Comparison of ENCODE assay signal across 8 cellular contexts in genomic region chr17:77400445-77400870, GRCh38.
DNase-seq lines count a peak whose midpoint lies in the region; ATAC-seq, FAIRE-seq and TF ChIP-seq lines count a peak whose summit lies in the region.

No MANE protein-coding gene starts in this region.

- no peaks in the 10 kb centered on the region for H3K4me1 ChIP-seq in GM23338 (ENCODE audit: insufficient read depth)

- H3K9me3 Mint-ChIP-seq in GM23338, result no peaks in the 10 kb centered on the region

- no peak overlapping the region for H3K27ac ChIP-seq in GM23338 (ENCODE audit: low read depth)

- H2AFZ ChIP-seq in GM23338, result no peak overlapping the region

- ATAC-seq in GM23338 (peak; percentile 93), omental fat pad (ENCODE audit: low FRiP score) (no peak)

- peaks cover 12% of the 10 kb centered on the region; the same call in 2 of the 3 replicates for H3K36me3 Mint-ChIP-seq in GM23338 (ENCODE audit: low read depth)

- peaks cover 24% of the 10 kb centered on the region for H3K4me1 Mint-ChIP-seq in GM23338

- H3K27ac Mint-ChIP-seq in GM23338, result no peak overlapping the region

- in situ Hi-C loops in SK-MEL-5 (cut with HindIII; ENCODE audit: low pct_unique_long_range_greater_than_20kb, low sequenced_read_pairs), result no loop called here

- no peaks in the 10 kb centered on the region for H3K9me2 ChIP-seq in GM23338 (ENCODE audit: insufficient read depth)

- no peaks in the 10 kb centered on the region for H3K27me3 ChIP-seq in GM23338 (ENCODE audit: insufficient read depth)

- H3K4me3 Mint-ChIP-seq in GM23338, result no peak overlapping the region

- H3F3A ChIP-seq in GM23338 (replicated peaks; ENCODE audit: low read depth), result no peaks in the 10 kb centered on the region

- DNase-seq in GM23338 (ENCODE audit: low spot score) (peak; percentile 71), SK-MEL-5 (ENCODE audit: low read depth, low spot score) (peak; percentile 55), iPS-NIHi7 (ENCODE audit: extremely low spot score) (peak; percentile 75), urothelium cell line (ENCODE audit: low spot score) (no peak), omental fat pad (ENCODE audit: low spot score) (no peak), RKO (ENCODE audit: low spot score) (no peak)
- peak; percentile 50 to 70 (median 62) for DNase-seq in activated naive CD4-positive, alpha-beta T cell (lab: John Stamatoyannopoulos, UW)
- DNase-seq in stimulated activated CD4-positive, alpha-beta T cell treated with anti-CD3 and anti-CD28 coated beads, TNF-alpha, amount 100 ng/mL, for 48 hours (ENCODE audit: low read depth in 3 of 3), result peak; percentile 66 to 84 (median 67)

- H3K4me3 ChIP-seq in GM23338, result no peak overlapping the region

- peaks cover 24% of the 10 kb centered on the region for H3K27me3 Mint-ChIP-seq in GM23338 (ENCODE audit: insufficient read depth, low read depth, poor library complexity)

- peaks cover 7% of the 10 kb centered on the region; the same call in 1 of the 2 replicates for H4K20me1 ChIP-seq in GM23338 (replicated peaks; ENCODE audit: insufficient read depth)

- TF ChIP-seq CTCF in GM23338 (conservative IDR thresholded peaks at IDR 0.05; ENCODE audit: low read depth in 2 of 2) (peak; percentile 35 to 84; a peak in 3 of 4 replicates), omental fat pad (IDR thresholded peaks at IDR 0.05) (no peak)

- peaks cover 79% of the 10 kb centered on the region for H3K79me2 ChIP-seq in GM23338 (replicated peaks; ENCODE audit: insufficient read depth)

- H3K4me2 ChIP-seq in GM23338, result no peak overlapping the region

- FAIRE-seq in urothelium cell line (lab: Jason Lieb, UNC), result no peak

- H3K36me3 ChIP-seq in GM23338 (ENCODE audit: insufficient read depth), result no peaks in the 10 kb centered on the region

TF ChIP-seq in GM23338, 12 proteins besides CTCF, POLR2A, EP300 and RAD21:
- TF ChIP-seq JUNB (IDR thresholded peaks at IDR 0.05; ENCODE audit: unreplicated experiment), result no peak
- TF ChIP-seq, protein P1, sequence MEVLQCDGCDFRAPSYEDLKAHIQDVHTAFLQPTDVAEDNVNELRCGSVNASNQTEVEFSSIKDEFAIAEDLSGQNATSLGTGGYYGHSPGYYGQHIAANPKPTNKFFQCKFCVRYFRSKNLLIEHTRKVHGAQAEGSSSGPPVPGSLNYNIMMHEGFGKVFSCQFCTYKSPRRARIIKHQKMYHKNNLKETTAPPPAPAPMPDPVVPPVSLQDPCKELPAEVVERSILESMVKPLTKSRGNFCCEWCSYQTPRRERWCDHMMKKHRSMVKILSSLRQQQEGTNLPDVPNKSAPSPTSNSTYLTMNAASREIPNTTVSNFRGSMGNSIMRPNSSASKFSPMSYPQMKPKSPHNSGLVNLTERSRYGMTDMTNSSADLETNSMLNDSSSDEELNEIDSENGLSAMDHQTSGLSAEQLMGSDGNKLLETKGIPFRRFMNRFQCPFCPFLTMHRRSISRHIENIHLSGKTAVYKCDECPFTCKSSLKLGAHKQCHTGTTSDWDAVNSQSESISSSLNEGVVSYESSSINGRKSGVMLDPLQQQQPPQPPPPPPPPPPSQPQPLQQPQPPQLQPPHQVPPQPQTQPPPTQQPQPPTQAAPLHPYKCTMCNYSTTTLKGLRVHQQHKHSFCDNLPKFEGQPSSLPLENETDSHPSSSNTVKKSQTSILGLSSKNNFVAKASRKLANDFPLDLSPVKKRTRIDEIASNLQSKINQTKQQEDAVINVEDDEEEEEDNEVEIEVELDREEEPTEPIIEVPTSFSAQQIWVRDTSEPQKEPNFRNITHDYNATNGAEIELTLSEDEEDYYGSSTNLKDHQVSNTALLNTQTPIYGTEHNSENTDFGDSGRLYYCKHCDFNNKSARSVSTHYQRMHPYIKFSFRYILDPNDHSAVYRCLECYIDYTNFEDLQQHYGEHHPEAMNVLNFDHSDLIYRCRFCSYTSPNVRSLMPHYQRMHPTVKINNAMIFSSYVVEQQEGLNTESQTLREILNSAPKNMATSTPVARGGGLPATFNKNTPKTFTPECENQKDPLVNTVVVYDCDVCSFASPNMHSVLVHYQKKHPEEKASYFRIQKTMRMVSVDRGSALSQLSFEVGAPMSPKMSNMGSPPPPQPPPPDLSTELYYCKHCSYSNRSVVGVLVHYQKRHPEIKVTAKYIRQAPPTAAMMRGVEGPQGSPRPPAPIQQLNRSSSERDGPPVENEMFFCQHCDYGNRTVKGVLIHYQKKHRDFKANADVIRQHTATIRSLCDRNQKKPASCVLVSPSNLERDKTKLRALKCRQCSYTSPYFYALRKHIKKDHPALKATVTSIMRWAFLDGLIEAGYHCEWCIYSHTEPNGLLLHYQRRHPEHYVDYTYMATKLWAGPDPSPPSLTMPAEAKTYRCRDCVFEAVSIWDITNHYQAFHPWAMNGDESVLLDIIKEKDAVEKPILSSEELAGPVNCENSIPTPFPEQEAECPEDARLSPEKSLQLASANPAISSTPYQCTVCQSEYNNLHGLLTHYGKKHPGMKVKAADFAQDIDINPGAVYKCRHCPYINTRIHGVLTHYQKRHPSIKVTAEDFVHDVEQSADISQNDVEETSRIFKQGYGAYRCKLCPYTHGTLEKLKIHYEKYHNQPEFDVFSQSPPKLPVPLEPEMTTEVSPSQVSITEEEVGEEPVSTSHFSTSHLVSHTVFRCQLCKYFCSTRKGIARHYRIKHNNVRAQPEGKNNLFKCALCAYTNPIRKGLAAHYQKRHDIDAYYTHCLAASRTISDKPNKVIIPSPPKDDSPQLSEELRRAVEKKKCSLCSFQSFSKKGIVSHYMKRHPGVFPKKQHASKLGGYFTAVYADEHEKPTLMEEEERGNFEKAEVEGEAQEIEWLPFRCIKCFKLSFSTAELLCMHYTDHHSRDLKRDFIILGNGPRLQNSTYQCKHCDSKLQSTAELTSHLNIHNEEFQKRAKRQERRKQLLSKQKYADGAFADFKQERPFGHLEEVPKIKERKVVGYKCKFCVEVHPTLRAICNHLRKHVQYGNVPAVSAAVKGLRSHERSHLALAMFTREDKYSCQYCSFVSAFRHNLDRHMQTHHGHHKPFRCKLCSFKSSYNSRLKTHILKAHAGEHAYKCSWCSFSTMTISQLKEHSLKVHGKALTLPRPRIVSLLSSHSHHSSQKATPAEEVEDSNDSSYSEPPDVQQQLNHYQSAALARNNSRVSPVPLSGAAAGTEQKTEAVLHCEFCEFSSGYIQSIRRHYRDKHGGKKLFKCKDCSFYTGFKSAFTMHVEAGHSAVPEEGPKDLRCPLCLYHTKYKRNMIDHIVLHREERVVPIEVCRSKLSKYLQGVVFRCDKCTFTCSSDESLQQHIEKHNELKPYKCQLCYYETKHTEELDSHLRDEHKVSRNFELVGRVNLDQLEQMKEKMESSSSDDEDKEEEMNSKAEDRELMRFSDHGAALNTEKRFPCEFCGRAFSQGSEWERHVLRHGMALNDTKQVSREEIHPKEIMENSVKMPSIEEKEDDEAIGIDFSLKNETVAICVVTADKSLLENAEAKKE (CRISPR knock-in tag; IDR thresholded peaks at IDR 0.05), result no peak
- no peak for TF ChIP-seq NANOG (IDR thresholded peaks at IDR 0.05; ENCODE audit: borderline replicate concordance)
- TF ChIP-seq ZNF331 (CRISPR knock-in tag; IDR thresholded peaks at IDR 0.05; ENCODE audit: low read depth), result no peak
- TF ChIP-seq POLR2AphosphoS5 (IDR thresholded peaks at IDR 0.05; ENCODE audit: low read depth), result no peak
- no peak for TF ChIP-seq STAT1 (IDR thresholded peaks at IDR 0.05; ENCODE audit: unreplicated experiment)
- no peak for TF ChIP-seq ETS1 (IDR thresholded peaks at IDR 0.05)
- TF ChIP-seq CREB1 (CRISPR knock-in tag; IDR thresholded peaks at IDR 0.05; ENCODE audit: low read depth), result no peak
TF ChIP-seq in GM23338: peak in this region for 0.

Comparison
In these comparisons a context has a peak if more than half of its experiments do, and no peak if none do; other contexts are left out.
1. DNase-seq: peak in GM23338 (single experiment), SK-MEL-5 (single experiment), activated naive CD4-positive, alpha-beta T cell (4 of 4), iPS-NIHi7 (single experiment) and stimulated activated CD4-positive, alpha-beta T cell treated with anti-CD3 and anti-CD28 coated beads, TNF-alpha, amount 100 ng/mL, for 48 hours (3 of 3); none in urothelium cell line (single experiment), omental fat pad (single experiment) and RKO (single experiment).
2. CTCF ChIP-seq: peak in GM23338 (2 of 2); none in omental fat pad (0 of 3).